In the genomic region with DNA sequence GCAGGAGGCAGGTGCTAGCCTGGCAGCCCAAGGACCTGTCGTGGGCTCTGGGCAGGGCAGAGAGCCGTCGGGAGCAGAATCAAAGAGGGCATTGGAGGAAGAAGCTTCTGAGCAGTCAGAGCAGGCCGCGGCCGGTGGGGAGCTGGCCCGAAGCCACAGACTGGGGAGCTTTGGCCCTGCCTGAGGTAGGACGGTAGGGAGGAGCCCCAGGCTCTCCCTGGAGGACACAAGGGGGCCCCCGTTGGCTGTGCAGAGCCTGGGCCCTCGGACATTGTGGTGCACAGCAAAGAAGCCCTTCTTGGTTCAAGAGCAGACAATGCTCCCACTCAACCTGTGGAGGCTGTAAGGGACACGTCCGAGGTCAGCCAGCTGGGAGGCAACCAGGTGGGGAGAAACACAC, we compare ENCODE assay signal across 2 cellular contexts. TPM values are rescaled to one million over a fixed set of nuclear protein-coding genes. Genes with fewer than 3 reads are reported as not detected.
"Had no signal": no experiment of that assay in that cellular context is flagged by ENCODE, and none has a peak within 500 bp of the region (broad histone marks: within the 10 kb centered on the region; RNA-seq: fewer than 3 reads in every experiment).

No MANE protein-coding gene starts in this region.

RNA-seq across cellular contexts. Expression of a gene that starts 10.1 kb away (rescaled TPM):
- total RNA-seq: ascending aorta, bronchial epithelial cell had no signal
